ENCODE assay signal across 8 cellular contexts in the genomic region with DNA sequence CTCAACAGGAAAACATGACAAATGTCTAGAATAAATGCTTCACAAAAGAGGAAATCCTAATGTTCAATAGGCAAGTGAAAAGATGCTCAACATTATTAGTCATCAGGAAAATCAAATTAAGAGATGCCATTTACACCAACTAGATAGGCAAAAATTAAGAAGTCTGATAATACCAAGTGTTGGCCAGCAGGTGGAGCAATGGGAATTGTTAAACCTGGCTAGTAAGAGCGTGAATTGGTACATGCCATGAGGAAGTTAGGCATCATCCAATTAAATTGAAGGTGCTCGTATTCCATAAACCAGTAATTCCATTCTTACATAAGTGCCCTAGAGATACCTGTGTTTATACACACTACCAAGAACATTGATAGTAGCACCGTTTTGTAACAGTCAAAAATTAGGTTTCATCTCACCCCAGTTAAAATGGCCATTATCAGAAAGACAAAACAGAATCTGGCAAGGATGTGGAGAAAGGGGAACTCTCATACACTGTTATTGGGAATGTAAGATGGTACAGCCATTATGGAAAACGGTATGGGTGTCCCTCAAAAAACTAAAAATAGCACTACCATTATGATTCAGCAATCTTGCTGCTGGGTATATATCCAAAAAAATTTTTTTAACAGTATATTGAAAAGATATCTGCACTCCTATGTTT. TPM values are rescaled to one million over a fixed set of nuclear protein-coding genes. Genes with fewer than 3 reads are reported as not detected.
A peak's percentile ranks its signal among the peaks of the same experiment; 100 is the strongest.
DNase-seq lines count a peak whose midpoint lies in the region; ATAC-seq, FAIRE-seq and TF ChIP-seq lines count a peak whose summit lies in the region.

No MANE protein-coding gene starts in this region.

- H3K36me3 ChIP-seq in endothelial cell of umbilical vein (ENCODE audit: control insufficient read depth in 2 of 2, extremely low read depth in 1 of 2, insufficient read depth in 2 of 2, low read length in 2 of 2) = no peaks in the 10 kb centered on the region

- POLR2A ChIA-PET in endothelial cell of umbilical vein (lab: Charles Lee) = no interaction called here
- POLR2A ChIA-PET in naive thymus-derived CD8-positive, alpha-beta T cell (lab: Charles Lee) = interaction anchor here (1.3 to 2.5 kb wide), 2 partner anchors 11 to 14 kb away, joined by 4 to 13 read pairs; partner anchors contain the start of gene ZCCHC18

- intact Hi-C loops in endothelial cell of umbilical vein (cut with micrococcal nuclease) = loop anchor here (1.0 kb wide), 3 partner anchors 15 to 173 kb away; no protein-coding TSS in a partner anchor

- no peaks in the 10 kb centered on the region for H4K20me1 ChIP-seq in endothelial cell of umbilical vein (replicated peaks; ENCODE audit: control insufficient read depth, extremely low read depth, insufficient read depth, low read length)

- peak; percentile 95 for ATAC-seq in GM18508 (IDR thresholded peaks at IDR 0.05; ENCODE audit: insufficient read depth, unreplicated experiment)
- ATAC-seq in HG03175 (IDR thresholded peaks at IDR 0.05; ENCODE audit: unreplicated experiment) = peak; percentile 76
- ATAC-seq in naive thymus-derived CD8-positive, alpha-beta T cell = peak; percentile 63 to 79
- ATAC-seq in HG03025 (IDR thresholded peaks at IDR 0.05; ENCODE audit: low FRiP score, unreplicated experiment) = no peak

- no peak overlapping the region for H3K4me2 ChIP-seq in endothelial cell of umbilical vein (ENCODE audit: insufficient read depth, low read length)

- H3K9me1 ChIP-seq in endothelial cell of umbilical vein (replicated peaks; ENCODE audit: control insufficient read depth, extremely low read depth, insufficient read depth, low read length) = no peaks in the 10 kb centered on the region

- peak overlapping the region in 3 of 10 donors; percentile 40 to 57 (median 40) for H3K27ac Mint-ChIP-seq in naive thymus-derived CD8-positive, alpha-beta T cell

- no peaks in the 10 kb centered on the region for H3K79me2 ChIP-seq in endothelial cell of umbilical vein (ENCODE audit: control insufficient read depth, insufficient read depth, low read length)

- H3K4me3 ChIP-seq in AG10803 (ENCODE audit: low read length) = no peak overlapping the region
- no peak overlapping the region for H3K4me3 ChIP-seq in endothelial cell of umbilical vein (replicated peaks in 1 of 3; ENCODE audit: insufficient read depth in 1 of 3, low read depth in 1 of 3, low read length in 3 of 3)

- TF ChIP-seq CTCF in AG10803 (conservative IDR thresholded peaks at IDR 0.05; ENCODE audit: low read length) (peak; percentile 66), endothelial cell of umbilical vein (IDR thresholded peaks at IDR 0.05; ENCODE audit: extremely low read depth in 1 of 2, insufficient read depth in 1 of 2, low read depth in 1 of 2, low read length in 2 of 2) (peak in 1 of 2 donors; percentile 33)

- H3K27me3 Mint-ChIP-seq in naive thymus-derived CD8-positive, alpha-beta T cell = no peaks in the 10 kb centered on the region

- no peaks in the 10 kb centered on the region for H3K27me3 ChIP-seq in endothelial cell of umbilical vein (ENCODE audit: control insufficient read depth in 2 of 2, insufficient read depth in 2 of 2, low read length in 2 of 2)

- no peaks in the 10 kb centered on the region for H3K9me3 ChIP-seq in endothelial cell of umbilical vein (replicated peaks; ENCODE audit: control insufficient read depth, insufficient read depth, low read length)

- H3K4me1 ChIP-seq in endothelial cell of umbilical vein (ENCODE audit: control insufficient read depth, extremely low read depth, insufficient read depth, low read length) = no peaks in the 10 kb centered on the region

- no peak overlapping the region for H3K27ac ChIP-seq in endothelial cell of umbilical vein (ENCODE audit: insufficient read depth, low read depth, low read length)

- CTCF ChIA-PET in endothelial cell of umbilical vein (lab: Charles Lee) = interaction anchor here (1.6 to 2.8 kb wide), 2 partner anchors 15 to 39 kb away, joined by 13 to 19 read pairs; partner anchors contain the start of gene ZCCHC18

- H3K4me3 Mint-ChIP-seq in naive thymus-derived CD8-positive, alpha-beta T cell = no peak overlapping the region

- DNase-seq in AG10803 (ENCODE audit: low read depth) (peak; percentile 81), NCI-H345 treated with DMSO at 0.1 percent for 48 hours (lab: John Stamatoyannopoulos, UW; ENCODE audit: unreplicated experiment) (peak; percentile 39), endothelial cell of umbilical vein (ENCODE audit: low read depth, low spot score) (peak; percentile 74)
- DNase-seq in activated CD4-positive, alpha-beta T cell treated with anti-CD3 and anti-CD28 coated beads for 4 hours = peak; percentile 38 to 61
- DNase-seq in naive thymus-derived CD8-positive, alpha-beta T cell = peak; percentile 22 to 78 (median 50)

- no peaks in the 10 kb centered on the region for H3K9me3 Mint-ChIP-seq in naive thymus-derived CD8-positive, alpha-beta T cell

- peaks cover 0 to 6% (median 2%) of the 10 kb centered on the region in 4 donors for H3K4me1 Mint-ChIP-seq in naive thymus-derived CD8-positive, alpha-beta T cell

- dilution Hi-C loops in endothelial cell of umbilical vein (cut with MboI; ENCODE audit: extremely low pct_ligation_motif_present, low sequenced_read_pairs) = no loop called here

- FAIRE-seq in endothelial cell of umbilical vein (lab: Jason Lieb, UNC) = peak; percentile 50

- H3K36me3 Mint-ChIP-seq in naive thymus-derived CD8-positive, alpha-beta T cell = peaks cover 0 to 11% (median 0%) of the 10 kb centered on the region in 3 donors

- TF ChIP-seq POLR2A in endothelial cell of umbilical vein (IDR thresholded peaks at IDR 0.05; ENCODE audit: low read depth, low read length) = no peak

- no peak overlapping the region for H3K9ac ChIP-seq in endothelial cell of umbilical vein (replicated peaks; ENCODE audit: extremely low read depth, insufficient read depth, low read length)

- H2AFZ ChIP-seq in endothelial cell of umbilical vein (ENCODE audit: low read depth, low read length) = no peak overlapping the region

- BruUV-seq in endothelial cell of umbilical vein (replicated peaks; lab: Mats Ljungman, UMichigan) = no TSS peak

TF ChIP-seq in endothelial cell of umbilical vein, 7 proteins besides CTCF, POLR2A, EP300 and RAD21:
- TF ChIP-seq EZH2 (IDR thresholded peaks at IDR 0.05; ENCODE audit: borderline replicate concordance, low read depth, low read length, severe bottlenecking) = no peak

RNA-seq across cellular contexts. Expression of gene ZCCHC18, which starts 14.0 kb away (rescaled TPM):
- total RNA-seq in endothelial cell of umbilical vein = 1.6 and 2.3 TPM in 2 replicates
- polyA plus RNA-seq in endothelial cell of umbilical vein = 2.5 and 2.7 TPM in 2 replicates
- polyA plus RNA-seq in endothelial cell of umbilical vein (2011; cell fraction: cytosol; rRNA removed) = 2.0 and 4.8 TPM in 2 replicates
- polyA plus RNA-seq in endothelial cell of umbilical vein (2011; cell fraction: nucleus; rRNA removed) = 10.4 and 11.9 TPM in 2 replicates
- polyA plus RNA-seq in endothelial cell of umbilical vein (2012) = 3.1 and 3.6 TPM in 2 replicates
- 1.2 and 1.9 TPM in 2 replicates for polyA minus RNA-seq in endothelial cell of umbilical vein
- not detected for polyA minus RNA-seq in endothelial cell of umbilical vein (2011; cell fraction: cytosol; rRNA and poly(A)+ RNA removed)
- polyA minus RNA-seq in endothelial cell of umbilical vein (2011; cell fraction: nucleus; rRNA and poly(A)+ RNA removed) = 2.2 and 3.2 TPM in 2 replicates
- 10 to 100 TPM; 24.2 to 26.2 TPM for total RNA-seq in naive thymus-derived CD8-positive, alpha-beta T cell
- polyA plus RNA-seq in naive thymus-derived CD8-positive, alpha-beta T cell = 1 to 10 TPM; 1.9 to 6.0 (median 3.4) TPM

RNA-seq across cellular contexts. Expression of gene TMSB15C, which starts 22.2 kb away (rescaled TPM):
- 6.9 and 7.0 TPM in 2 replicates for total RNA-seq in endothelial cell of umbilical vein
- 2.5 and 3.1 TPM in 2 replicates for polyA plus RNA-seq in endothelial cell of umbilical vein
- 2.6 and 2.7 TPM in 2 replicates for polyA plus RNA-seq in endothelial cell of umbilical vein (2011; cell fraction: cytosol; rRNA removed)
- 9.0 and 11.0 TPM in 2 replicates for polyA plus RNA-seq in endothelial cell of umbilical vein (2011; cell fraction: nucleus; rRNA removed)
- polyA plus RNA-seq in endothelial cell of umbilical vein (2012) = 3.6 and 3.8 TPM in 2 replicates
- polyA minus RNA-seq in endothelial cell of umbilical vein = 2.1 TPM in 2 replicates
- polyA minus RNA-seq in endothelial cell of umbilical vein (2011; cell fraction: cytosol; rRNA and poly(A)+ RNA removed) = not detected
- polyA minus RNA-seq in endothelial cell of umbilical vein (2011; cell fraction: nucleus; rRNA and poly(A)+ RNA removed) = 4.6 and 8.1 TPM in 2 replicates
- total RNA-seq in naive thymus-derived CD8-positive, alpha-beta T cell = 1 to 10 TPM; 5.3 to 5.4 TPM
- under 1 TPM; 0.86 to 0.99 (median 0.94) TPM for polyA plus RNA-seq in naive thymus-derived CD8-positive, alpha-beta T cell

RNA-seq across cellular contexts. Expression of gene H2BW2, which starts 58.5 kb away (rescaled TPM):
- not detected in 2 replicates for total RNA-seq in endothelial cell of umbilical vein
- polyA plus RNA-seq in endothelial cell of umbilical vein = not detected in 2 replicates
- not detected in 2 replicates for polyA plus RNA-seq in endothelial cell of umbilical vein (2011; cell fraction: cytosol; rRNA removed)
- not detected in 2 replicates for polyA plus RNA-seq in endothelial cell of umbilical vein (2011; cell fraction: nucleus; rRNA removed)
- not detected in 2 replicates for polyA plus RNA-seq in endothelial cell of umbilical vein (2012)
- not detected in 2 replicates for polyA minus RNA-seq in endothelial cell of umbilical vein
- polyA minus RNA-seq in endothelial cell of umbilical vein (2011; cell fraction: cytosol; rRNA and poly(A)+ RNA removed) = not detected
- polyA minus RNA-seq in endothelial cell of umbilical vein (2011; cell fraction: nucleus; rRNA and poly(A)+ RNA removed) = not detected in 2 replicates
- not detected for total RNA-seq in naive thymus-derived CD8-positive, alpha-beta T cell
- polyA plus RNA-seq in naive thymus-derived CD8-positive, alpha-beta T cell = not detected

RNA-seq across cellular contexts. Expression of gene SLC25A53, which starts 58.5 kb away (rescaled TPM):
- 5.7 and 6.3 TPM in 2 replicates for total RNA-seq in endothelial cell of umbilical vein
- 3.0 and 4.6 TPM in 2 replicates for polyA plus RNA-seq in endothelial cell of umbilical vein
- 4.6 and 5.1 TPM in 2 replicates for polyA plus RNA-seq in endothelial cell of umbilical vein (2011; cell fraction: cytosol; rRNA removed)
- 5.6 and 5.9 TPM in 2 replicates for polyA plus RNA-seq in endothelial cell of umbilical vein (2011; cell fraction: nucleus; rRNA removed)
- polyA plus RNA-seq in endothelial cell of umbilical vein (2012) = 8.3 TPM in 2 replicates
- polyA minus RNA-seq in endothelial cell of umbilical vein = 5.1 and 11.5 TPM in 2 replicates
- polyA minus RNA-seq in endothelial cell of umbilical vein (2011; cell fraction: cytosol; rRNA and poly(A)+ RNA removed) = 2.4 TPM
- polyA minus RNA-seq in endothelial cell of umbilical vein (2011; cell fraction: nucleus; rRNA and poly(A)+ RNA removed) = 3.7 and 5.8 TPM in 2 replicates
- total RNA-seq in naive thymus-derived CD8-positive, alpha-beta T cell = 10 to 100 TPM; 27.3 to 28.9 TPM
- polyA plus RNA-seq in naive thymus-derived CD8-positive, alpha-beta T cell = 10 to 100 TPM in 1 of 3 donors, 1 to 10 TPM in 2; 8.5 to 10.0 (median 9.8) TPM
